Comparison of ENCODE assay signal across 8 cellular contexts in genomic region chr2:65053199-65053598, GRCh38. TPM values are rescaled to one million over a fixed set of nuclear protein-coding genes. Genes with fewer than 3 reads are reported as not detected.
DNase-seq lines count a peak whose midpoint lies in the region; ATAC-seq and TF ChIP-seq lines count a peak whose summit lies in the region.

No MANE protein-coding gene starts in this region.

- 0 out of 2 replicates have a peak, but pooled peaks cover 4% of the 10 kb centered on the region for H3K9me3 ChIP-seq in DOHH2 (ENCODE audit: control insufficient read depth, insufficient read depth, low read length)

- CTCF ChIA-PET in activated B cell treated with CpG ODN at 0.5 μM for 24 hours (lab: Charles Lee): interaction anchor here (0.6 to 2.5 kb wide), 6 partner anchors 10 to 401 kb away, joined by 3 to 12 read pairs (median 3); no protein-coding TSS in a partner anchor

- H3K4me3 Mint-ChIP-seq in activated B cell treated with CpG ODN at 0.5 μM for 24 hours: peak overlapping the region; percentile 73

- H3K27ac Mint-ChIP-seq in activated B cell treated with CpG ODN at 0.5 μM for 24 hours: peak overlapping the region; percentile 95

- no peak for TF ChIP-seq CTCF in DOHH2 (IDR thresholded peaks at IDR 0.05; ENCODE audit: low read depth, low read length, poor library complexity, severe bottlenecking)
- TF ChIP-seq CTCF in activated B cell treated with CpG ODN at 0.5 μM for 24 hours (IDR thresholded peaks at IDR 0.05): no peak

- no peaks in the 10 kb centered on the region for H3K9me3 Mint-ChIP-seq in activated B cell treated with CpG ODN at 0.5 μM for 24 hours

- H3K79me2 ChIP-seq in DOHH2 (ENCODE audit: control insufficient read depth, low read length): peaks cover 17% of the 10 kb centered on the region

- DNase-seq in activated B cell treated with CpG ODN at 0.5 μM for 24 hours (no peak), sciatic nerve (ENCODE audit: low spot score) (no peak), NCI-H146 (lab: John Stamatoyannopoulos, UW) (no peak)
- no peak for DNase-seq in stimulated activated naive CD4-positive, alpha-beta T cell treated with Interleukin-2 at 50 U/mL for 16 hours (lab: John Stamatoyannopoulos, UW)
- no peak for DNase-seq in activated CD8-positive, alpha-beta memory T cell treated with anti-CD3 and anti-CD28 coated beads, Interleukin-2, amount 50 U/mL, for 4 hours

- H3K4me1 Mint-ChIP-seq in activated B cell treated with CpG ODN at 0.5 μM for 24 hours: peaks cover 69% of the 10 kb centered on the region

- H3K27me3 Mint-ChIP-seq in activated B cell treated with CpG ODN at 0.5 μM for 24 hours: no peaks in the 10 kb centered on the region

- peaks cover 22% of the 10 kb centered on the region for H3K36me3 Mint-ChIP-seq in activated B cell treated with CpG ODN at 0.5 μM for 24 hours (ENCODE audit: low read depth)

- peak overlapping the region; percentile 17; the same call in 1 of the 2 replicates for H3K4me2 ChIP-seq in DOHH2 (ENCODE audit: low read length)

- ATAC-seq in GM19395 (IDR thresholded peaks at IDR 0.05; ENCODE audit: unreplicated experiment): peak; percentile 62
- ATAC-seq in HG03196 (IDR thresholded peaks at IDR 0.05; ENCODE audit: unreplicated experiment): peak; percentile 50
- ATAC-seq in activated B cell treated with CpG ODN at 0.5 μM for 24 hours (ENCODE audit: low read depth): peak; percentile 33
- ATAC-seq in sciatic nerve: no peak

- H3F3A ChIP-seq in DOHH2 (ENCODE audit: control insufficient read depth, insufficient read depth): no peaks in the 10 kb centered on the region

- H3K4me3 ChIP-seq in DOHH2 (ENCODE audit: low read length): no peak overlapping the region

- no peaks in the 10 kb centered on the region for H4K20me1 ChIP-seq in DOHH2 (ENCODE audit: control insufficient read depth, insufficient read depth, low read depth, low read length)

- intact Hi-C loops in activated B cell treated with CpG ODN at 0.5 μM for 24 hours (cut with micrococcal nuclease): loop anchor here (1.0 to 10.0 kb wide), 4 partner anchors 26 to 1468 kb away; partner anchors contain the start of genes MDH1 and WDPCP
- intact Hi-C loops in sciatic nerve (cut with DNase I): no loop called here

- H3K27ac ChIP-seq in DOHH2 (ENCODE audit: low read depth, low read length): no peak overlapping the region

- peaks cover 3% of the 10 kb centered on the region for H3K36me3 ChIP-seq in DOHH2 (ENCODE audit: control insufficient read depth, low read length)

- POLR2A ChIA-PET in activated B cell treated with CpG ODN at 0.5 μM for 24 hours (lab: Charles Lee): interaction anchor here (0.7 to 2.7 kb wide), 11 partner anchors 10 to 286 kb away, joined by 3 to 15 read pairs (median 5); partner anchors contain the start of genes ACTR2 and RAB1A

- H3K4me1 ChIP-seq in DOHH2 (ENCODE audit: control insufficient read depth, low read length): peaks cover 50% of the 10 kb centered on the region

- no peaks in the 10 kb centered on the region for H3K27me3 ChIP-seq in DOHH2 (ENCODE audit: control insufficient read depth, low read length)

- H3K9me2 ChIP-seq in DOHH2 (replicated peaks; ENCODE audit: control insufficient read depth, low read length): no peaks in the 10 kb centered on the region

RNA-seq across cellular contexts. Expression of gene CEP68, which starts 3.0 kb away (rescaled TPM):
- 16.6 and 17.9 TPM in 2 replicates for total RNA-seq in activated B cell treated with CpG ODN at 0.5 μM for 24 hours
- 29.1 TPM for total RNA-seq in sciatic nerve
